9 cellular contexts compared by ENCODE assay signal in the genomic region with DNA sequence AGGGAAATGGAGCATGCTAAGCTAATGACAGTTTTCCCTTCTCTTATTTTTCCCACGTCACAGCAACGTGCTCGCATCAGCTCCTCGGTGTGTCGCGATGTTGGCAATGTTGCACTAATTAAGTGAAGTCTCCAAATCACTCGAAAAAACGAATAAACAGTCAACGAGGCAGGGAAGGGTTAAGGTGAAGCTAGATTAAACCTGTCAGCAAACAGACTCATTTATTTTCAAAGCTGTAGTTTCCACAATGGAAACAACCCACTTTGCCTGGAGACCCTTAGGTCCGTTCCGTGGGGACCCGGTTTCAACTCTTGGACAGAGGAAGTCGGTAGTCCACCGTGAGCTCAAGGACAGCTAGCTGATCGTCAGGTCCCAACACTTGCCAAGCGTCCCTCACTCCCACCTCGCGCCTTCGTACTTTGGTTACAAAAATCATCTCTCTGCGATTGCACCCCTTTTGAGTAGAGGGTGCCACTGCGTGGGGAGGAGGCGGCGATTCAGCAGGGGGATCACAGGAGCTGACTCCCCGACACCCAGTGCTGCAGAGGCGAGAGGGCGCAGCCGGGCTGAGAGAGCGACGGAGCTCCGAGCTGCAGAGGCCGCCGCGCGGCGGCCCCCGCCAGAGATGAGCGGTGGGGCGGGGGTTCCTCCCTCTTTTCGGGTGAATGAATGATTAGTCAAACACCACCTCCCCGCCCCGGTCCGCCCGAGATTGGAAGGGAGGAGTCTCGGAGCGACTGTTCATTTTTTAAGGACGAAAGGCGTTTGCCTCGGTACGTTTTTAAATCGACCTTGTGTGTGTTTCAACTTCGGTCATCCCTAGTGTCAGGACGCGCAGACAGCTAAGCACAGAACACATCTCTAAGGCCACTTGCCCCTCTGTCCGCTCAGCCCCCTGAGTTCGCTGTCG. TPM values are rescaled to one million over a fixed set of nuclear protein-coding genes. Genes with fewer than 3 reads are reported as not detected.
A peak's percentile ranks its signal among the peaks of the same experiment; 100 is the strongest.
DNase-seq lines count a peak whose midpoint lies in the region; ATAC-seq, FAIRE-seq and TF ChIP-seq lines count a peak whose summit lies in the region.
"Had no signal": no experiment of that assay in that cellular context is flagged by ENCODE, and none has a peak within 500 bp of the region (broad histone marks: within the 10 kb centered on the region; RNA-seq: fewer than 3 reads in every experiment).

No MANE protein-coding gene starts in this region.

- peak overlapping the region; percentile 99 for H3K4me2 ChIP-seq in keratinocyte (ENCODE audit: control insufficient read depth, extremely low read depth, insufficient read depth, low read depth, low read length)

- dilution Hi-C loops in keratinocyte (cut with MboI; ENCODE audit: extremely low pct_ligation_motif_present, low sequenced_read_pairs), result loop anchor here (5.0 kb wide), 1 partner anchor 97 kb away; no protein-coding TSS in a partner anchor

- peaks cover 66% of the 10 kb centered on the region for H3K27me3 Mint-ChIP-seq in activated CD4-positive, alpha-beta T cell treated with anti-CD3 and anti-CD28 coated beads, Interleukin-2, amount 10 ng/mL, durations not matched to agents 24 days and 14 days

- H3K4me3 ChIP-seq in keratinocyte (ENCODE audit: control insufficient read depth in 2 of 3, extremely low read depth in 1 of 3, insufficient read depth in 2 of 3, low read depth in 1 of 3, low read length in 3 of 3), result peak overlapping the region; percentile 51 to 85 (median 79)
- H3K4me3 ChIP-seq in skeletal muscle tissue (ENCODE audit: low read length in 3 of 3), result peak overlapping the region; percentile 73 to 80 (median 78)

- no peaks in the 10 kb centered on the region for H3K9me1 ChIP-seq in keratinocyte (ENCODE audit: control insufficient read depth, extremely low read depth, insufficient read depth, low read length)

- no peak for DNase-seq in activated CD4-positive, alpha-beta T cell treated with anti-CD3 and anti-CD28 coated beads, Interleukin-2, amount 10 ng/mL, durations not matched to agents 24 days and 14 days
- DNase-seq in activated CD4-positive, alpha-beta T cell treated with anti-CD3 and anti-CD28 coated beads for 1 hour, result no peak
- DNase-seq in NCI-H69 (lab: John Stamatoyannopoulos, UW), result peak; percentile 32
- DNase-seq in caudate nucleus (lab: John Stamatoyannopoulos, UW), result peak in 57 of 61 donors; percentile 9 to 86 (median 59)
- no peak for DNase-seq in keratinocyte (ENCODE audit: low read depth, low spot score)

- FAIRE-seq in keratinocyte (lab: Jason Lieb, UNC), result peak; percentile 53

- H3K27ac Mint-ChIP-seq in activated CD4-positive, alpha-beta T cell treated with anti-CD3 and anti-CD28 coated beads, Interleukin-2, amount 10 ng/mL, durations not matched to agents 24 days and 14 days, result no peak overlapping the region

- no peak for ATAC-seq in GM21717 (IDR thresholded peaks at IDR 0.05; ENCODE audit: unreplicated experiment)
- ATAC-seq in GM18861 (IDR thresholded peaks at IDR 0.05; ENCODE audit: unreplicated experiment), result no peak

- H3K9me3 Mint-ChIP-seq in activated CD4-positive, alpha-beta T cell treated with anti-CD3 and anti-CD28 coated beads, Interleukin-2, amount 10 ng/mL, durations not matched to agents 24 days and 14 days, result no peaks in the 10 kb centered on the region

- TF ChIP-seq CTCF in keratinocyte (optimal IDR thresholded peaks at IDR 0.05 in 1 of 3, IDR thresholded peaks at IDR 0.05 in 1 of 3, conservative IDR thresholded peaks at IDR 0.05 in 1 of 3; ENCODE audit: extremely low read depth in 1 of 3, insufficient read depth in 2 of 3, low read length in 3 of 3), result peak in 1 of 3 experiments; percentile 18

- H4K20me1 ChIP-seq in keratinocyte (ENCODE audit: control insufficient read depth, extremely low read depth, insufficient read depth, low read length), result no peaks in the 10 kb centered on the region

- H3K36me3 Mint-ChIP-seq in activated CD4-positive, alpha-beta T cell treated with anti-CD3 and anti-CD28 coated beads, Interleukin-2, amount 10 ng/mL, durations not matched to agents 24 days and 14 days (ENCODE audit: low read depth), result no peaks in the 10 kb centered on the region

- H3K27ac ChIP-seq in caudate nucleus (ENCODE audit: low read depth, low read length) (peak overlapping the region; percentile 55), keratinocyte (ENCODE audit: control insufficient read depth, insufficient read depth, low read length) (peak overlapping the region; percentile 20), skeletal muscle tissue (ENCODE audit: low read depth, low read length) (peak overlapping the region; percentile 11)

- peaks cover 4% of the 10 kb centered on the region for H3K27me3 ChIP-seq in keratinocyte (ENCODE audit: control insufficient read depth, extremely low read depth, insufficient read depth, low read length)
- H3K27me3 ChIP-seq in skeletal muscle tissue (ENCODE audit: control insufficient read depth in 3 of 3, insufficient read depth in 3 of 3, low read length in 3 of 3), result peaks cover 8 to 15% (median 15%) of the 10 kb centered on the region in 3 donors

- H3K4me1 ChIP-seq in keratinocyte (ENCODE audit: control insufficient read depth, extremely low read depth, insufficient read depth, low read length) (peaks cover 8% of the 10 kb centered on the region), skeletal muscle tissue (ENCODE audit: control insufficient read depth in 3 of 3, insufficient read depth in 3 of 3, low read length in 3 of 3) (peaks cover 5 to 10% (median 5%) of the 10 kb centered on the region in 3 donors)

- peak overlapping the region; percentile 97 for H2AFZ ChIP-seq in keratinocyte (ENCODE audit: control insufficient read depth, low read length)

- H3K9ac ChIP-seq in keratinocyte (ENCODE audit: control insufficient read depth, extremely low read depth, insufficient read depth, low read length) (peak overlapping the region; percentile 79), skeletal muscle tissue (ENCODE audit: low read depth in 1 of 3, low read length in 3 of 3) (peak overlapping the region; percentile 58 to 78 (median 68))

- intact Hi-C loops in activated CD4-positive, alpha-beta T cell treated with anti-CD3 and anti-CD28 coated beads, Interleukin-2, amount 10 ng/mL, durations not matched to agents 24 days and 14 days (cut with micrococcal nuclease), result no loop called here

- peak overlapping the region; percentile 59 for H3K4me3 Mint-ChIP-seq in activated CD4-positive, alpha-beta T cell treated with anti-CD3 and anti-CD28 coated beads, Interleukin-2, amount 10 ng/mL, durations not matched to agents 24 days and 14 days

- H3K4me1 Mint-ChIP-seq in activated CD4-positive, alpha-beta T cell treated with anti-CD3 and anti-CD28 coated beads, Interleukin-2, amount 10 ng/mL, durations not matched to agents 24 days and 14 days, result peaks cover 2% of the 10 kb centered on the region

- no peaks in the 10 kb centered on the region for H3K36me3 ChIP-seq in keratinocyte (ENCODE audit: control insufficient read depth in 2 of 2, extremely low read depth in 1 of 2, insufficient read depth in 2 of 2, low read length in 2 of 2)
- H3K36me3 ChIP-seq in skeletal muscle tissue (ENCODE audit: control insufficient read depth in 3 of 3, insufficient read depth in 3 of 3, low read length in 3 of 3), result no peaks in the 10 kb centered on the region
- H3K36me3 ChIP-seq: adrenal gland had no signal

- H3K9me3 ChIP-seq in keratinocyte (ENCODE audit: control insufficient read depth, low read depth, low read length), result no peaks in the 10 kb centered on the region
- H3K9me3 ChIP-seq in skeletal muscle tissue (ENCODE audit: control insufficient read depth in 3 of 3, low read length in 3 of 3), result no peaks in the 10 kb centered on the region
- H3K9me3 ChIP-seq: adrenal gland had no signal

- H3K79me2 ChIP-seq in keratinocyte (ENCODE audit: control insufficient read depth, insufficient read depth, low read length), result no peaks in the 10 kb centered on the region

RNA-seq across cellular contexts. Expression of gene BMPER, which starts 1.3 kb away (rescaled TPM):
- total RNA-seq in activated CD4-positive, alpha-beta T cell treated with anti-CD3 and anti-CD28 coated beads, Interleukin-2, amount 10 ng/mL, durations not matched to agents 24 days and 14 days, result not detected in 2 replicates
- polyA plus RNA-seq in keratinocyte, result 0.57 to 0.67 TPM (median 0.58 TPM) in 3 replicates
- 0.45 TPM for polyA plus RNA-seq in keratinocyte (2011; ENCODE audit: low read depth)
- polyA plus RNA-seq in keratinocyte (2011; cell fraction: cytosol; rRNA removed), result 0.68 and 0.69 TPM in 2 replicates
- polyA plus RNA-seq in keratinocyte (2011; cell fraction: nucleus; rRNA removed), result 2.7 and 4.9 TPM in 2 replicates
- 0.25 and 0.58 TPM in 2 replicates for polyA plus RNA-seq in keratinocyte (2012; ENCODE audit: low replicate concordance)
- polyA minus RNA-seq in keratinocyte, result 0.59 to 2.4 TPM (median 1.5 TPM) in 3 replicates
- polyA minus RNA-seq in keratinocyte (2011; cell fraction: cytosol; rRNA and poly(A)+ RNA removed), result not detected
- polyA minus RNA-seq in keratinocyte (2011; cell fraction: nucleus; rRNA and poly(A)+ RNA removed), result 2.6 and 7.1 TPM in 2 replicates
- total RNA-seq in skeletal muscle tissue, result 9.4 TPM

Comparison
In these comparisons a context has a peak if more than half of its experiments do, and no peak if none do; other contexts are left out.
1. DNase-seq: peak in NCI-H69 (single experiment) and caudate nucleus (57 of 61); none in activated CD4-positive, alpha-beta T cell treated with anti-CD3 and anti-CD28 coated beads, Interleukin-2, amount 10 ng/mL, durations not matched to agents 24 days and 14 days (single experiment), activated CD4-positive, alpha-beta T cell treated with anti-CD3 and anti-CD28 coated beads for 1 hour (single experiment) and keratinocyte (single experiment).
2. RNA of gene BMPER, which starts 1.3 kb away (total RNA-seq): 9.4 TPM in skeletal muscle tissue (single experiment); not detected in activated CD4-positive, alpha-beta T cell treated with anti-CD3 and anti-CD28 coated beads, Interleukin-2, amount 10 ng/mL, durations not matched to agents 24 days and 14 days; every median in the first group is over 10 times any median in the second.
3. Peak in every context shown above with its lines, with median percentiles within 50 percentile points of each other: H3K27ac ChIP-seq.